ENCODE assay signal across 12 cellular contexts in the genomic region with DNA sequence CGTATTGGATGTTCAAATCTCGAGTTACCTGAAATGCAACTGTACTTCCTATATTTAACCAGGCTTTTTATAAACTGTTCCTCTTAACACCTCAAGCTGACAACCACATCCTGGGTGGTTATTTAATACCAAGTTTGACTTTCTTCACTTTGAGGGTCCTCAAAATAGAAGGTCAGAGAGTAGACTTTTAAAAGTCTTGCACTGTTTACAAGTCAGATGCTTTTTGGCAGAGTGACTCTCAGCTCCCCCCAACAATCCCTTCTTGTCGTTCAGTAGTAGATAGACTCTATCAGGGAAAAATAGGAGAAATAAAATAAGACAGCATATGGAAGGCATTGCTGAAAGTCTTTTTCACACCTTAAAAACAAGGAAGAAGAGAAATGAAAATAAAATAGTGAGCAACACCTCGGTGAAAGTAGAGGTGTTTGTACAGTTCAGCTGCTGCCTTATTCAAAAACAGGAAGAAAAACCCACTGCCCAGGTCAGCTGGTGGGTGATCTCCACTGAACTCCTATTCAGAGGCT.
DNase-seq lines count a peak whose midpoint lies in the region; ATAC-seq lines count a peak whose summit lies in the region.
"Had no signal": no experiment of that assay in that cellular context is flagged by ENCODE, and none has a peak within 500 bp of the region (broad histone marks: within the 10 kb centered on the region; RNA-seq: fewer than 3 reads in every experiment).

No MANE protein-coding gene starts in this region.

- H3K27ac Mint-ChIP-seq in activated naive CD4-positive, alpha-beta T cell treated with anti-CD3 and anti-CD28 coated beads, Interleukin-2, amount 50 U/mL, for 24 hours, result peak overlapping the region; percentile 15
- H3K27ac Mint-ChIP-seq in stimulated activated memory B cell treated with anti-CD40 and anti-IgM and Interleukin-4, amounts not matched to agents 10 μg/mL and 1 μg/mL and 100 μg/mL, for 72 hours, result peak overlapping the region; percentile 82
- H3K27ac Mint-ChIP-seq: activated T-helper 2 cell treated with anti-CD3 and anti-CD28 coated beads, Interferon-gamma antibody, Interleukin-2, Interleukin-4, amounts not matched to agents 10 μg/mL and 5 μg/mL and 100 μg/mL, durations not matched to agents 14 hours and 24 hours and 36 hours; endodermal cell had no signal

- ATAC-seq in HG02642 (IDR thresholded peaks at IDR 0.05; ENCODE audit: poor library complexity, unreplicated experiment), result peak; percentile 69
- ATAC-seq in stimulated activated memory B cell treated with anti-CD40 and anti-IgM and Interleukin-4, amounts not matched to agents 10 μg/mL and 1 μg/mL and 100 μg/mL, for 72 hours, result peak; percentile 76
- ATAC-seq: HepG2 had no signal

- H3K9me3 Mint-ChIP-seq in activated naive CD4-positive, alpha-beta T cell treated with anti-CD3 and anti-CD28 coated beads, Interleukin-2, amount 50 U/mL, for 24 hours, result no peaks in the 10 kb centered on the region
- no peaks in the 10 kb centered on the region for H3K9me3 Mint-ChIP-seq in stimulated activated memory B cell treated with anti-CD40 and anti-IgM and Interleukin-4, amounts not matched to agents 10 μg/mL and 1 μg/mL and 100 μg/mL, for 72 hours

- DNase-seq in activated naive CD4-positive, alpha-beta T cell (lab: John Stamatoyannopoulos, UW), result no peak
- DNase-seq in KG1 (lab: John Stamatoyannopoulos, UW) (peak; percentile 21), cerebellar cortex (ENCODE audit: low spot score) (no peak), NCI-H446 (lab: John Stamatoyannopoulos, UW) (no peak), iPS-NIHi11 (ENCODE audit: low spot score) (no peak)
- DNase-seq: endodermal cell, T-helper 1 cell had no signal

- H3K36me3 Mint-ChIP-seq in activated naive CD4-positive, alpha-beta T cell treated with anti-CD3 and anti-CD28 coated beads, Interleukin-2, amount 50 U/mL, for 24 hours, result no peaks in the 10 kb centered on the region
- H3K36me3 Mint-ChIP-seq in stimulated activated memory B cell treated with anti-CD40 and anti-IgM and Interleukin-4, amounts not matched to agents 10 μg/mL and 1 μg/mL and 100 μg/mL, for 72 hours, result no peaks in the 10 kb centered on the region

- no peak overlapping the region for H3K4me3 Mint-ChIP-seq in activated naive CD4-positive, alpha-beta T cell treated with anti-CD3 and anti-CD28 coated beads, Interleukin-2, amount 50 U/mL, for 24 hours
- peak overlapping the region; percentile 44 for H3K4me3 Mint-ChIP-seq in stimulated activated memory B cell treated with anti-CD40 and anti-IgM and Interleukin-4, amounts not matched to agents 10 μg/mL and 1 μg/mL and 100 μg/mL, for 72 hours
- H3K4me3 Mint-ChIP-seq: endodermal cell had no signal

- H3K27me3 Mint-ChIP-seq in activated naive CD4-positive, alpha-beta T cell treated with anti-CD3 and anti-CD28 coated beads, Interleukin-2, amount 50 U/mL, for 24 hours, result no peaks in the 10 kb centered on the region
- H3K27me3 Mint-ChIP-seq in stimulated activated memory B cell treated with anti-CD40 and anti-IgM and Interleukin-4, amounts not matched to agents 10 μg/mL and 1 μg/mL and 100 μg/mL, for 72 hours, result no peaks in the 10 kb centered on the region

- H3K4me1 Mint-ChIP-seq in activated naive CD4-positive, alpha-beta T cell treated with anti-CD3 and anti-CD28 coated beads, Interleukin-2, amount 50 U/mL, for 24 hours, result peaks cover 31% of the 10 kb centered on the region
- peaks cover 49% of the 10 kb centered on the region for H3K4me1 Mint-ChIP-seq in stimulated activated memory B cell treated with anti-CD40 and anti-IgM and Interleukin-4, amounts not matched to agents 10 μg/mL and 1 μg/mL and 100 μg/mL, for 72 hours
- H3K4me1 Mint-ChIP-seq: endodermal cell had no signal
